ENCODE assay signal across 9 cellular contexts in the genomic region with DNA sequence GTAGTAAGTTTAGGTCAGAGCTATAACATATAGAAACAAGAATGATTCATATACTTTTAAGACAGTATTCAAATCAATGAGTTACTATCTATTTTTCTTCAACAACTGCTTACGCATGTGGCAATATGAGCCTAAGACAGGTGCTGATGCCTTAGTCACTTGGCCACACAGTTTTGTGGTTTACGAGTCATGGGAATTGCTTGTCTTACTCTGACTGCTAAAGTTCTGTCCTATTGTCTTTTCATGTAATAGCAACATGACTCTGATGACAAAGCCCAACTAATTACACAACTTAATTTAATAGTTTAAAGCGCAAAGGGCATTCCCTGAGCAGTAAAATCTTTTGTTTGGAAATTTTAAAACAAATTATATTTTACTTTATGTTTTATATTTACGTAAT.
DNase-seq lines count a peak whose midpoint lies in the region; ATAC-seq and TF ChIP-seq lines count a peak whose summit lies in the region.
"Had no signal": no experiment of that assay in that cellular context is flagged by ENCODE, and none has a peak within 500 bp of the region (broad histone marks: within the 10 kb centered on the region; RNA-seq: fewer than 3 reads in every experiment).

No MANE protein-coding gene starts in this region.

- no peaks in the 10 kb centered on the region for H3K9me3 Mint-ChIP-seq in glutamatergic neuron (ENCODE audit: unreplicated experiment)

- H3K4me1 Mint-ChIP-seq in glutamatergic neuron (ENCODE audit: low read depth, unreplicated experiment): no peaks in the 10 kb centered on the region

- H3F3A ChIP-seq in SK-N-SH (replicated peaks; ENCODE audit: insufficient read depth): peaks cover 5% of the 10 kb centered on the region

- H3K79me2 ChIP-seq in SK-N-SH (ENCODE audit: insufficient read depth): no peaks in the 10 kb centered on the region

- WGBS in SK-N-SH (ENCODE audit: low lambda C conversion rate): 58% methylated on average over 4 of the region's 4 CpGs

- H3K36me3 ChIP-seq in SK-N-SH (replicated peaks in 1 of 2; ENCODE audit: control insufficient read depth in 1 of 2, insufficient read depth in 2 of 2, low read length in 1 of 2): no peaks in the 10 kb centered on the region
- H3K36me3 ChIP-seq in kidney epithelial cell (ENCODE audit: control insufficient read depth, insufficient read depth, low read length): no peaks in the 10 kb centered on the region
- no peaks in the 10 kb centered on the region for H3K36me3 ChIP-seq in right atrium auricular region

- H3K9me3 ChIP-seq in SK-N-SH (no peaks in the 10 kb centered on the region), right atrium auricular region (no peaks in the 10 kb centered on the region)

- no peak overlapping the region for H3K4me2 ChIP-seq in SK-N-SH

- H3K27ac Mint-ChIP-seq in glutamatergic neuron (ENCODE audit: unreplicated experiment): no peak overlapping the region

- H3K36me3 Mint-ChIP-seq in glutamatergic neuron (ENCODE audit: unreplicated experiment): no peaks in the 10 kb centered on the region

- no peak for TF ChIP-seq CTCF in SK-N-SH (IDR thresholded peaks at IDR 0.05)
- no peak for TF ChIP-seq CTCF in kidney epithelial cell (IDR thresholded peaks at IDR 0.05; ENCODE audit: insufficient read depth, low read length, poor library complexity, severe bottlenecking)
- TF ChIP-seq CTCF in right atrium auricular region (IDR thresholded peaks at IDR 0.05): no peak
- no peak for TF ChIP-seq CTCF in glutamatergic neuron (IDR thresholded peaks at IDR 0.05; ENCODE audit: partially characterized antibody, unreplicated experiment)

- H3K27ac ChIP-seq in SK-N-SH (ENCODE audit: low read depth in 2 of 2, low read length in 1 of 2) (no peak overlapping the region), right atrium auricular region (no peak overlapping the region)

- H3K4me3 Mint-ChIP-seq in glutamatergic neuron (ENCODE audit: unreplicated experiment): no peak overlapping the region

- no peaks in the 10 kb centered on the region for H3K27me3 Mint-ChIP-seq in glutamatergic neuron (ENCODE audit: unreplicated experiment)

- ATAC-seq in HG02642 (IDR thresholded peaks at IDR 0.05; ENCODE audit: poor library complexity, unreplicated experiment): peak; percentile 71
- no peak for ATAC-seq in GM18873 (IDR thresholded peaks at IDR 0.05; ENCODE audit: low FRiP score, unreplicated experiment)
- no peak for ATAC-seq in GM19324 (IDR thresholded peaks at IDR 0.05; ENCODE audit: low FRiP score, unreplicated experiment)

- no peak overlapping the region for H2AFZ ChIP-seq in SK-N-SH (ENCODE audit: low read depth)

- H3K9ac ChIP-seq in SK-N-SH: no peak overlapping the region

- CTCF ChIA-PET in SK-N-SH (lab: Yijun Ruan, JAX): no interaction called here

- H3K27me3 ChIP-seq in SK-N-SH (ENCODE audit: insufficient read depth) (no peaks in the 10 kb centered on the region; the same call in 1 of the 2 replicates), kidney epithelial cell (ENCODE audit: control insufficient read depth, insufficient read depth, low read length) (no peaks in the 10 kb centered on the region), right atrium auricular region (no peaks in the 10 kb centered on the region)

- no peaks in the 10 kb centered on the region for H4K20me1 ChIP-seq in SK-N-SH (ENCODE audit: insufficient read depth)

- POLR2A ChIA-PET in SK-N-SH (lab: Yijun Ruan, JAX): no interaction called here

- H3K4me3 ChIP-seq in SK-N-SH (ENCODE audit: low read depth in 2 of 2, low read length in 1 of 2) (no peak overlapping the region), kidney epithelial cell (ENCODE audit: low read depth, low read length) (no peak overlapping the region), right atrium auricular region (no peak overlapping the region)

- DNase-seq in GM04504 (ENCODE audit: low read depth) (peak; percentile 33), SK-N-SH (no peak), kidney epithelial cell (ENCODE audit: low read depth) (peak; percentile 98), right atrium auricular region (ENCODE audit: low spot score) (no peak), glutamatergic neuron (no peak)
- DNase-seq: GOT3 had no signal

- no peaks in the 10 kb centered on the region for H3K9me2 ChIP-seq in SK-N-SH

- TF ChIP-seq EP300 in SK-N-SH (IDR thresholded peaks at IDR 0.05; ENCODE audit: borderline replicate concordance in 1 of 2, low read depth in 1 of 2, low read length in 1 of 2): peak in 1 of 2 experiments; percentile 60; a peak in 1 of 4 replicates

- no peak for TF ChIP-seq RAD21 in SK-N-SH (IDR thresholded peaks at IDR 0.05; ENCODE audit: low read length)

- H3K4me1 ChIP-seq in SK-N-SH (ENCODE audit: control insufficient read depth in 1 of 2, insufficient read depth in 2 of 2, low read depth in 1 of 2, low read length in 1 of 2) (no peaks in the 10 kb centered on the region), right atrium auricular region (no peaks in the 10 kb centered on the region)

TF ChIP-seq in SK-N-SH, 30 proteins besides CTCF, POLR2A, EP300 and RAD21:
- TF ChIP-seq FOSL2 (IDR thresholded peaks at IDR 0.05; ENCODE audit: borderline replicate concordance, low read depth) (peak; percentile 71; the same call in 1 of the 2 replicates), JUND (IDR thresholded peaks at IDR 0.05) (peak; percentile 61), TEAD4 (IDR thresholded peaks at IDR 0.05; ENCODE audit: borderline replicate concordance, insufficient read depth) (peak; percentile 45; the same call in 1 of the 2 replicates), YY1 (IDR thresholded peaks at IDR 0.05; ENCODE audit: low read depth) (no peak), EZH2phosphoT487 (IDR thresholded peaks at IDR 0.05; ENCODE audit: borderline replicate concordance, low read depth) (no peak), POLR2AphosphoS5 (IDR thresholded peaks at IDR 0.05; ENCODE audit: low read depth, low read length) (peak; percentile 45; the same call in 1 of the 2 replicates), NFIC (IDR thresholded peaks at IDR 0.05; ENCODE audit: borderline replicate concordance) (peak; percentile 43; the same call in 1 of the 2 replicates), RXRA (IDR thresholded peaks at IDR 0.05; ENCODE audit: borderline replicate concordance, low read depth) (peak; percentile 14; the same call in 1 of the 2 replicates), TCF12 (IDR thresholded peaks at IDR 0.05) (peak; percentile 81)
- TF ChIP-seq, protein P1, sequence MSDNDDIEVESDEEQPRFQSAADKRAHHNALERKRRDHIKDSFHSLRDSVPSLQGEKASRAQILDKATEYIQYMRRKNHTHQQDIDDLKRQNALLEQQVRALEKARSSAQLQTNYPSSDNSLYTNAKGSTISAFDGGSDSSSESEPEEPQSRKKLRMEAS (IDR thresholded peaks at IDR 0.05; ENCODE audit: low read depth): peak; percentile 37; the same call in 1 of the 2 replicates
- TF ChIP-seq, protein P2, sequence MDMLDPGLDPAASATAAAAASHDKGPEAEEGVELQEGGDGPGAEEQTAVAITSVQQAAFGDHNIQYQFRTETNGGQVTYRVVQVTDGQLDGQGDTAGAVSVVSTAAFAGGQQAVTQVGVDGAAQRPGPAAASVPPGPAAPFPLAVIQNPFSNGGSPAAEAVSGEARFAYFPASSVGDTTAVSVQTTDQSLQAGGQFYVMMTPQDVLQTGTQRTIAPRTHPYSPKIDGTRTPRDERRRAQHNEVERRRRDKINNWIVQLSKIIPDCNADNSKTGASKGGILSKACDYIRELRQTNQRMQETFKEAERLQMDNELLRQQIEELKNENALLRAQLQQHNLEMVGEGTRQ (IDR thresholded peaks at IDR 0.05; ENCODE audit: borderline replicate concordance, low read depth, low read length): no peak
- TF ChIP-seq, protein P3, sequence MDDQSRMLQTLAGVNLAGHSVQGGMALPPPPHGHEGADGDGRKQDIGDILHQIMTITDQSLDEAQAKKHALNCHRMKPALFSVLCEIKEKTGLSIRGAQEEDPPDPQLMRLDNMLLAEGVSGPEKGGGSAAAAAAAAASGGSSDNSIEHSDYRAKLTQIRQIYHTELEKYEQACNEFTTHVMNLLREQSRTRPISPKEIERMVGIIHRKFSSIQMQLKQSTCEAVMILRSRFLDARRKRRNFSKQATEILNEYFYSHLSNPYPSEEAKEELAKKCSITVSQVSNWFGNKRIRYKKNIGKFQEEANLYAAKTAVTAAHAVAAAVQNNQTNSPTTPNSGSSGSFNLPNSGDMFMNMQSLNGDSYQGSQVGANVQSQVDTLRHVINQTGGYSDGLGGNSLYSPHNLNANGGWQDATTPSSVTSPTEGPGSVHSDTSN (IDR thresholded peaks at IDR 0.05): peak; percentile 75

Comparison
In these comparisons a context has a peak if more than half of its experiments do, and no peak if none do; other contexts are left out.
1. DNase-seq: peak in GM04504 (single experiment) and kidney epithelial cell (single experiment); none in SK-N-SH (single experiment), right atrium auricular region (single experiment) and glutamatergic neuron (single experiment).